ENCODE assay signal across 29 cellular contexts in the genomic region with DNA sequence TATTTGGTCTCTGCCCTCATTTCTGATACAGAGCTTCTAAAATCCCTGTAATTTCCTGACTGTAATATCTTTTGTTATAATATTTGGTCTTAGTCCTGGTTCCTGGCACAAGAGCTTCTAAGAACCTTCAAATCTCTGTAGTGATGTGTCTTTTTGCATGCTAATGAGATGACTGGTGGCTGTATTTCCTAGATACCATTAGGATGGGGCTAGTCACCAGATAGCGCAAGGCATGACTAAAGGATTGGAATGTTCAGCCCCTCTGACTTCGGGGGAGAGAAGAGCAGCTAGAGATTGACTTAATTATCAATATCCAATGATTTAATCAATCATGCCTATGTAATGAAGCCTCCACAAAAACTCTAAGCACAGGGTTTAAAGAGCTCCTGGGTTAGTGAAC.
DNase-seq lines count a peak whose midpoint lies in the region; ATAC-seq, FAIRE-seq and TF ChIP-seq lines count a peak whose summit lies in the region.
"Had no signal": no experiment of that assay in that cellular context is flagged by ENCODE, and none has a peak within 500 bp of the region (broad histone marks: within the 10 kb centered on the region; RNA-seq: fewer than 3 reads in every experiment).

No MANE protein-coding gene starts in this region.

- H3K9me3 ChIP-seq in astrocyte (ENCODE audit: insufficient read depth, low read depth, low read length) (no peaks in the 10 kb centered on the region), neuronal stem cell (replicated peaks in 1 of 2; ENCODE audit: control insufficient read depth in 2 of 2, insufficient read depth in 1 of 2, low read depth in 1 of 2, low read length in 2 of 2) (no peaks in the 10 kb centered on the region), suprapubic skin (no peaks in the 10 kb centered on the region)
- H3K9me3 ChIP-seq: tibial artery had no signal

- H4K91ac ChIP-seq in neuronal stem cell (ENCODE audit: low read depth, low read length, poor library complexity) = no peak overlapping the region

- no peaks in the 10 kb centered on the region for H3K27me3 Mint-ChIP-seq in astrocyte (ENCODE audit: low read depth, unreplicated experiment)
- H3K27me3 Mint-ChIP-seq: activated CD4-positive, alpha-beta memory T cell treated with anti-CD3 and anti-CD28 coated beads for 36 hours; CD4-positive, CD25-positive, alpha-beta regulatory T cell; memory B cell had no signal

- H3K4me2 ChIP-seq in astrocyte (ENCODE audit: low read length) (no peak overlapping the region), neuronal stem cell (ENCODE audit: insufficient read depth, low read length, poor library complexity, severe bottlenecking) (no peak overlapping the region)

- H3K23ac ChIP-seq in neuronal stem cell (ENCODE audit: low read depth, low read length, poor library complexity) = no peak overlapping the region

- no peak overlapping the region for H2BK15ac ChIP-seq in neuronal stem cell (ENCODE audit: low read length)

- ATAC-seq in HG02678 (IDR thresholded peaks at IDR 0.05; ENCODE audit: unreplicated experiment) = no peak
- ATAC-seq: left cardiac atrium had no signal

- H3K79me1 ChIP-seq in neuronal stem cell (ENCODE audit: low read depth, low read length) = no peaks in the 10 kb centered on the region

- no peak overlapping the region for H3K18ac ChIP-seq in neuronal stem cell (ENCODE audit: low read length)

- peaks cover 7% of the 10 kb centered on the region for H3K4me1 Mint-ChIP-seq in astrocyte (ENCODE audit: low read depth, unreplicated experiment)
- H3K4me1 Mint-ChIP-seq: CD4-positive, CD25-positive, alpha-beta regulatory T cell; memory B cell had no signal

- no CpG with 5 or more reads among the region's 2 CpGs for WGBS in neuronal stem cell (ENCODE audit: extremely low coverage in 2 of 2, insufficient read length in 2 of 2, insufficient replicate concordance in 1 of 2), 2 donors
- WGBS in suprapubic skin = 88% methylated on average over 2 of the region's 2 CpGs

- DNase-seq in HCEC 1CT (peak; percentile 41), NCI-H345 (lab: John Stamatoyannopoulos, UW) (peak; percentile 67), astrocyte (ENCODE audit: low read depth) (peak; percentile 46), neuronal stem cell (ENCODE audit: low spot score) (no peak), suprapubic skin (ENCODE audit: low spot score in 2 of 2) (no peak), NK-92 (lab: John Stamatoyannopoulos, UW; ENCODE audit: unreplicated experiment) (no peak), cortex of kidney (lab: John Stamatoyannopoulos, UW) (no peak)
- DNase-seq: activated CD4-positive, alpha-beta memory T cell treated with anti-CD3 and anti-CD28 coated beads for 36 hours; activated CD4-positive, CD25-positive, alpha-beta regulatory T cell; activated effector memory CD4-positive, alpha-beta T cell treated with anti-CD3 and anti-CD28 coated beads, Interleukin-2, amount 50 U/mL, for 16 hours; brain microvascular endothelial cell; CD4-positive, CD25-positive, alpha-beta regulatory T cell; DMS 273 treated with DMSO at 0.1 percent for 48 hours; Karpas-422; left cardiac atrium; NCI-H1048; NK-92 treated with Interleukin-12 subunit alpha and Interleukin-12 subunit beta, amount 100 ng/mL, for 24 hours; nucleus accumbens; RPMI8226; spleen; stimulated activated CD4-positive, alpha-beta T cell treated with anti-CD3 and anti-CD28 coated beads, Interleukin-4, amount 100 ng/mL, for 1 hour; stimulated activated naive CD4-positive, alpha-beta T cell treated with Interleukin-2 at 50 U/mL for 16 hours; T-helper 9 cell; tibial artery had no signal

- H3K4me1 ChIP-seq in astrocyte (ENCODE audit: insufficient read depth, low read length) (no peaks in the 10 kb centered on the region), neuronal stem cell (ENCODE audit: control insufficient read depth in 2 of 2, insufficient read depth in 1 of 2, low read depth in 1 of 2, low read length in 2 of 2) (peaks cover 2 to 6% of the 10 kb centered on the region in 2 donors), suprapubic skin (no peaks in the 10 kb centered on the region)
- H3K4me1 ChIP-seq: spleen, tibial artery had no signal

- no peak for TF ChIP-seq POLR2A in suprapubic skin (IDR thresholded peaks at IDR 0.05)

- H3K27me3 ChIP-seq in astrocyte (ENCODE audit: insufficient read depth, low read length) (no peaks in the 10 kb centered on the region), neuronal stem cell (ENCODE audit: control insufficient read depth in 3 of 3, insufficient read depth in 3 of 3, low read depth in 1 of 3, low read length in 3 of 3) (no peaks in the 10 kb centered on the region), suprapubic skin (no peaks in the 10 kb centered on the region)
- H3K27me3 ChIP-seq: brain microvascular endothelial cell, spleen, tibial artery had no signal

- no peak overlapping the region for H3K14ac ChIP-seq in neuronal stem cell (ENCODE audit: low read length)

- no peak overlapping the region for H2BK5ac ChIP-seq in neuronal stem cell (ENCODE audit: low read length)

- no peak overlapping the region for H3K4ac ChIP-seq in neuronal stem cell (ENCODE audit: low read length)

- H3K9me3 Mint-ChIP-seq in astrocyte (ENCODE audit: unreplicated experiment) = peaks cover 4% of the 10 kb centered on the region

- H3K36me3 ChIP-seq in astrocyte (ENCODE audit: insufficient read depth, low read length) (no peaks in the 10 kb centered on the region), neuronal stem cell (replicated peaks in 1 of 2; ENCODE audit: control insufficient read depth in 2 of 2, insufficient read depth in 2 of 2, low read length in 2 of 2) (no peaks in the 10 kb centered on the region), suprapubic skin (no peaks in the 10 kb centered on the region)
- H3K36me3 ChIP-seq: brain microvascular endothelial cell, spleen, tibial artery had no signal

- no peak overlapping the region for H3K4me3 Mint-ChIP-seq in astrocyte (ENCODE audit: unreplicated experiment)
- H3K4me3 Mint-ChIP-seq: activated CD4-positive, alpha-beta memory T cell treated with anti-CD3 and anti-CD28 coated beads for 36 hours; CD4-positive, CD25-positive, alpha-beta regulatory T cell; memory B cell had no signal

- no peaks in the 10 kb centered on the region for H3K79me2 ChIP-seq in astrocyte (ENCODE audit: insufficient read depth, low read length)

- FAIRE-seq in astrocyte (lab: Jason Lieb, UNC) = no peak
- FAIRE-seq: colon, G401.6 had no signal

- H3K36me3 Mint-ChIP-seq in astrocyte (ENCODE audit: low read depth, unreplicated experiment) = no peaks in the 10 kb centered on the region
- H3K36me3 Mint-ChIP-seq: CD4-positive, CD25-positive, alpha-beta regulatory T cell; memory B cell had no signal

- H3K27ac ChIP-seq in astrocyte (ENCODE audit: low read depth, low read length) = no peak overlapping the region
- no peak overlapping the region for H3K27ac ChIP-seq in neuronal stem cell (replicated peaks; ENCODE audit: low read length)
- no peak overlapping the region for H3K27ac ChIP-seq in suprapubic skin
- H3K27ac ChIP-seq: brain microvascular endothelial cell, SK-N-MC, spleen, tibial artery had no signal

- H4K20me1 ChIP-seq in astrocyte (ENCODE audit: insufficient read depth, low read length) = no peaks in the 10 kb centered on the region

- H2AK5ac ChIP-seq in neuronal stem cell (ENCODE audit: low read depth, low read length) = no peak overlapping the region

- TF ChIP-seq CTCF in astrocyte (IDR thresholded peaks at IDR 0.05; ENCODE audit: insufficient read depth, low read depth, low read length) = no peak
- TF ChIP-seq CTCF in suprapubic skin (IDR thresholded peaks at IDR 0.05) = no peak

- H3K9ac ChIP-seq in astrocyte (ENCODE audit: low read length) (no peak overlapping the region), neuronal stem cell (ENCODE audit: low read depth, low read length, poor library complexity) (no peak overlapping the region)

- H3K4me3 ChIP-seq in astrocyte (ENCODE audit: insufficient read depth, low read depth, low read length) = no peak overlapping the region
- no peak overlapping the region for H3K4me3 ChIP-seq in neuronal stem cell (ENCODE audit: low read length in 2 of 2)
- H3K4me3 ChIP-seq in suprapubic skin = no peak overlapping the region
- H3K4me3 ChIP-seq: SK-N-MC, spleen, tibial artery had no signal

- no peak overlapping the region for H4K8ac ChIP-seq in neuronal stem cell (ENCODE audit: low read depth, low read length)

- no peak overlapping the region for H2BK12ac ChIP-seq in neuronal stem cell (ENCODE audit: low read length)

- TF ChIP-seq EP300 in suprapubic skin (IDR thresholded peaks at IDR 0.05) = no peak

- H2AFZ ChIP-seq in astrocyte (ENCODE audit: low read depth, low read length) (no peak overlapping the region), neuronal stem cell (ENCODE audit: low read length) (peak overlapping the region; percentile 28)

- no peak overlapping the region for H2BK120ac ChIP-seq in neuronal stem cell (ENCODE audit: low read depth, low read length)

- no peak overlapping the region for H3K27ac Mint-ChIP-seq in astrocyte (ENCODE audit: unreplicated experiment)
- H3K27ac Mint-ChIP-seq: activated CD4-positive, alpha-beta memory T cell treated with anti-CD3 and anti-CD28 coated beads for 36 hours; CD4-positive, CD25-positive, alpha-beta regulatory T cell; memory B cell had no signal

Comparison
In these comparisons a context has a peak if more than half of its experiments do, and no peak if none do; other contexts are left out.
1. DNase-seq: peak in HCEC 1CT (single experiment), NCI-H345 (single experiment) and astrocyte (single experiment); none in neuronal stem cell (single experiment), suprapubic skin (0 of 2), NK-92 (single experiment) and cortex of kidney (single experiment).